1 cellular context compared by ENCODE assay signal in the genomic region with DNA sequence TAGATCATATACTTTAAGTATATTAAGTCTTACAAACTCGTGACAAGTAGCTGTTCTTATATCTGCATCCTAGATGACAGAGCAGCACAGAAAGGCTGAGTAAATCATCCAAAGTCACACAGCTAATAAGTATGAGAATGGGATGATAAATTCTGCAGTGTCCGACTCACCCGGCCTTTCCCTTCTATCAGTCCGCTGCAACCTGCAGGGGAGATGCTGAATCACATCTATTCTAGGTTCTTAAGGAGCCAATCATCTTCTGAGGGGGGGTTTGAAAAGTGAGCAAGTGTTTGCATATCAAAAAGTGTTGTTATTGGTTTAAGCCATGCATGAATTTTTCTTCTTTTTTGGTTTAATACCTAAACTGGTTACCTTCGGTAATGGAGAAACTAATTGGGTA.
TF ChIP-seq lines count a peak whose summit lies in the region.

No MANE protein-coding gene starts in this region.

TF ChIP-seq in H1, 55 proteins besides CTCF, POLR2A, EP300 and RAD21 (continued from another document):
- TF ChIP-seq SIRT6 (IDR thresholded peaks at IDR 0.05; ENCODE audit: low read length) (no peak), BCL11A (IDR thresholded peaks at IDR 0.05; ENCODE audit: low read depth in 2 of 2, low read length in 2 of 2) (no peak), CBX5 (IDR thresholded peaks at IDR 0.05; ENCODE audit: low read depth, low read length) (no peak), RFX5 (IDR thresholded peaks at IDR 0.05; ENCODE audit: borderline replicate concordance, low read depth, low read length) (no peak)
- TF ChIP-seq, protein P1, sequence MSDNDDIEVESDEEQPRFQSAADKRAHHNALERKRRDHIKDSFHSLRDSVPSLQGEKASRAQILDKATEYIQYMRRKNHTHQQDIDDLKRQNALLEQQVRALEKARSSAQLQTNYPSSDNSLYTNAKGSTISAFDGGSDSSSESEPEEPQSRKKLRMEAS (IDR thresholded peaks at IDR 0.05): no peak
